29 cellular contexts compared by ENCODE assay signal in the genomic region with DNA sequence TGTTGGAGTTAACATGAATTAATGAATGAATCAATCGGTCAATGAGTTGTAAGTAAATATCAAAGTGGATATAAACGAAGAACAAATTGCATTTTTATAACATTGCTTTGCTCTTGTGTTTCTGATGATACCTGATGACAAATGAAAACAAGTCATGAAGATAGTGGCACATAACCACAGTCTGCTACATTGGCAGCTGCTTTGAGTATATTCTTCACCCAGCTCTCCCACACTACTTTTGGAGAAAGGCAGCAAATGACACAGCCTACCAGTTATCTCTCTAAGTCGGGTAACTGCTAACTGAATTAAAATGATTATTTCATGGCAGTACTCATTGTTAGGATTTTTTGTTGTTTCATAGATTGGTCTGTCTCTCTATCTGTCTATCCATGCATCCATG.
"Had no signal": no experiment of that assay in that cellular context is flagged by ENCODE, and none has a peak within 500 bp of the region (broad histone marks: within the 10 kb centered on the region; RNA-seq: fewer than 3 reads in every experiment).

No MANE protein-coding gene starts in this region.

- H3K4me3 ChIP-seq: adrenal gland, PC-9 had no signal

- H2AFZ ChIP-seq: PC-9 had no signal

- FAIRE-seq: bronchial epithelial cell had no signal

- H3K27ac ChIP-seq: adrenal gland, KMS-11, PC-9, RWPE1 had no signal

- H3K36me3 ChIP-seq: adrenal gland had no signal

- ATAC-seq: activated CD8-positive, alpha-beta T cell treated with anti-CD3 and anti-CD28 coated beads, Interleukin-2, amount 10 ng/mL, durations not matched to agents 7 days and 5 days; activated naive CD4-positive, alpha-beta T cell treated with anti-CD3 and anti-CD28 coated beads, Interleukin-2, amount 50 U/mL, for 72 hours; activated T-cell treated with anti-CD3 and anti-CD28 coated beads, Interleukin-2, amount 50 U/mL, for 4 hours; Right ventricle myocardium inferior had no signal

- H3K9ac ChIP-seq: KMS-11 had no signal

- H3K9me3 Mint-ChIP-seq: activated CD4-positive, alpha-beta T cell treated with anti-CD3 and anti-CD28 coated beads, Interleukin-2, amount 10 ng/mL, durations not matched to agents 24 days and 14 days; activated naive CD4-positive, alpha-beta T cell treated with anti-CD3 and anti-CD28 coated beads for 36 hours; activated naive CD4-positive, alpha-beta T cell treated with anti-CD3 and anti-CD28 coated beads, Interleukin-2, amount 50 U/mL, for 72 hours; activated T-cell treated with anti-CD3 and anti-CD28 coated beads, Interleukin-2, amount 50 U/mL, for 4 hours; activated T-helper 1 cell treated with anti-CD3 and anti-CD28 coated beads, Interleukin-12 subunit alpha, Interleukin-12 subunit beta, Interleukin-2, Interleukin-4 antibody, amounts not matched to agents 30 ng/mL and 10 ng/mL and 1 ng/mL, durations not matched to agents 14 hours and 24 hours and 36 hours; brain had no signal

- DNase-seq: activated CD4-positive, alpha-beta T cell treated with anti-CD3 and anti-CD28 coated beads, Interleukin-2, amount 10 ng/mL, durations not matched to agents 24 days and 14 days; activated CD4-positive, alpha-beta T cell treated with anti-CD3 and anti-CD28 coated beads, Interleukin-2, amount 50 U/mL, for 48 hours; activated CD8-positive, alpha-beta T cell treated with anti-CD3 and anti-CD28 coated beads, Interleukin-2, amount 10 ng/mL, durations not matched to agents 7 days and 5 days; activated gamma-delta T cell treated with Interleukin-2 at 50 U/mL for 16 hours; activated naive CD4-positive, alpha-beta T cell treated with anti-CD3 and anti-CD28 coated beads for 36 hours; activated T-cell treated with anti-CD3 and anti-CD28 coated beads for 4 hours; activated T-cell treated with anti-CD3 and anti-CD28 coated beads, Interleukin-2, amount 50 U/mL, for 4 hours; adrenal gland; caudate nucleus; NCI-H1092 treated with DMSO at 0.1 percent for 48 hours; NCI-H1417; NCI-H146; NCI-H187; NCI-H2029 treated with DMSO at 0.1 percent for 48 hours; NCI-H2107; NCI-H2171; NCI-H510A; NCI-H526; NCI-H748 treated with DMSO at 0.1 percent for 48 hours; PC-9; SIG-M5; T1000 had no signal

- H3K27me3 ChIP-seq: adrenal gland had no signal

- H3K4me3 Mint-ChIP-seq: activated CD4-positive, alpha-beta T cell treated with anti-CD3 and anti-CD28 coated beads, Interleukin-2, amount 10 ng/mL, durations not matched to agents 24 days and 14 days; activated CD8-positive, alpha-beta T cell treated with anti-CD3 and anti-CD28 coated beads, Interleukin-2, amount 10 ng/mL, durations not matched to agents 7 days and 5 days; activated naive CD4-positive, alpha-beta T cell treated with anti-CD3 and anti-CD28 coated beads for 36 hours; activated T-cell treated with anti-CD3 and anti-CD28 coated beads, Interleukin-2, amount 50 U/mL, for 4 hours; activated T-helper 1 cell treated with anti-CD3 and anti-CD28 coated beads, Interleukin-12 subunit alpha, Interleukin-12 subunit beta, Interleukin-2, Interleukin-4 antibody, amounts not matched to agents 30 ng/mL and 10 ng/mL and 1 ng/mL, durations not matched to agents 14 hours and 24 hours and 36 hours; brain had no signal

- H3K4me2 ChIP-seq: KMS-11, PC-9 had no signal

- H3K4me1 Mint-ChIP-seq: activated CD4-positive, alpha-beta T cell treated with anti-CD3 and anti-CD28 coated beads, Interleukin-2, amount 10 ng/mL, durations not matched to agents 24 days and 14 days; brain had no signal

- H3K27me3 Mint-ChIP-seq: activated CD4-positive, alpha-beta T cell treated with anti-CD3 and anti-CD28 coated beads, Interleukin-2, amount 10 ng/mL, durations not matched to agents 24 days and 14 days; brain had no signal

- H3K36me3 Mint-ChIP-seq: activated naive CD4-positive, alpha-beta T cell treated with anti-CD3 and anti-CD28 coated beads, Interleukin-2, amount 50 U/mL, for 72 hours; brain had no signal

- H3K27ac Mint-ChIP-seq: activated CD4-positive, alpha-beta T cell treated with anti-CD3 and anti-CD28 coated beads, Interleukin-2, amount 10 ng/mL, durations not matched to agents 24 days and 14 days; activated CD8-positive, alpha-beta T cell treated with anti-CD3 and anti-CD28 coated beads, Interleukin-2, amount 10 ng/mL, durations not matched to agents 7 days and 5 days; activated naive CD4-positive, alpha-beta T cell treated with anti-CD3 and anti-CD28 coated beads for 36 hours; activated naive CD4-positive, alpha-beta T cell treated with anti-CD3 and anti-CD28 coated beads, Interleukin-2, amount 50 U/mL, for 72 hours; activated T-helper 1 cell treated with anti-CD3 and anti-CD28 coated beads, Interleukin-12 subunit alpha, Interleukin-12 subunit beta, Interleukin-2, Interleukin-4 antibody, amounts not matched to agents 30 ng/mL and 10 ng/mL and 1 ng/mL, durations not matched to agents 14 hours and 24 hours and 36 hours; brain had no signal
